Comparison of ENCODE assay signal across 2 cellular contexts in genomic region chr6:11750682-11751081, GRCh38.
TF ChIP-seq lines count a peak whose summit lies in the region.

No MANE protein-coding gene starts in this region.

TF ChIP-seq in liver, 16 proteins besides CTCF, POLR2A, EP300 and RAD21 (continued from another document):
- TF ChIP-seq JUND (IDR thresholded peaks at IDR 0.05) (peak in 1 of 2 donors; percentile 28), HNF4G (IDR thresholded peaks at IDR 0.05) (no peak), YY1 (IDR thresholded peaks at IDR 0.05) (peak; percentile 41), ATF3 (IDR thresholded peaks at IDR 0.05) (no peak), RXRA (IDR thresholded peaks at IDR 0.05) (peak in 1 of 2 donors; percentile 69), NR2F2 (IDR thresholded peaks at IDR 0.05) (no peak), ZBTB33 (IDR thresholded peaks at IDR 0.05) (peak; percentile 32), EGR1 (IDR thresholded peaks at IDR 0.05; ENCODE audit: low read depth in 2 of 2) (no peak), TAF1 (conservative IDR thresholded peaks at IDR 0.05) (no peak), HNF4A (conservative IDR thresholded peaks at IDR 0.05) (peak; percentile 67 to 84), GABPA (IDR thresholded peaks at IDR 0.05 in 1 of 2, conservative IDR thresholded peaks at IDR 0.05 in 1 of 2) (no peak), REST (IDR thresholded peaks at IDR 0.05) (no peak), FOXA2 (IDR thresholded peaks at IDR 0.05) (peak; percentile 35), SP1 (IDR thresholded peaks at IDR 0.05) (peak; percentile 29)

TF ChIP-seq in HepG2, 621 proteins besides CTCF, POLR2A, EP300 and RAD21 (continued from another document):
- no peak for TF ChIP-seq ZNF800 (CRISPR knock-in tag; IDR thresholded peaks at IDR 0.05)
- TF ChIP-seq MXI1 (IDR thresholded peaks at IDR 0.05; ENCODE audit: borderline replicate concordance, low read depth, low read length) = no peak
- no peak for TF ChIP-seq SIN3A (IDR thresholded peaks at IDR 0.05; ENCODE audit: borderline replicate concordance, low read depth, low read length)
- TF ChIP-seq KMT2B (CRISPR knock-in tag; IDR thresholded peaks at IDR 0.05) = no peak
- TF ChIP-seq JUN (CRISPR knock-in tag; IDR thresholded peaks at IDR 0.05) = no peak
- no peak for TF ChIP-seq ZFP62 (CRISPR knock-in tag; IDR thresholded peaks at IDR 0.05)
- no peak for TF ChIP-seq ZFP91 (CRISPR knock-in tag; IDR thresholded peaks at IDR 0.05; ENCODE audit: borderline replicate concordance)
- no peak for TF ChIP-seq TERF1 (CRISPR knock-in tag; IDR thresholded peaks at IDR 0.05)
- no peak for TF ChIP-seq IKZF5 (CRISPR knock-in tag; IDR thresholded peaks at IDR 0.05)
- TF ChIP-seq CSRNP2 (CRISPR knock-in tag; conservative IDR thresholded peaks at IDR 0.05; ENCODE audit: low read depth) = no peak
- no peak for TF ChIP-seq BRF2 (CRISPR knock-in tag; IDR thresholded peaks at IDR 0.05)
- no peak for TF ChIP-seq HNF4A (CRISPR knock-in tag; IDR thresholded peaks at IDR 0.05)
- TF ChIP-seq CBX2 (IDR thresholded peaks at IDR 0.05; ENCODE audit: low read depth, low read length) = no peak
- TF ChIP-seq CBX2 (CRISPR knock-in tag; IDR thresholded peaks at IDR 0.05; ENCODE audit: low read depth) = no peak
- no peak for TF ChIP-seq ZNF7 (CRISPR knock-in tag; IDR thresholded peaks at IDR 0.05)
- no peak for TF ChIP-seq ARNT (IDR thresholded peaks at IDR 0.05)
- TF ChIP-seq TP53 (CRISPR knock-in tag; conservative IDR thresholded peaks at IDR 0.05) = no peak
- no peak for TF ChIP-seq KDM3A (CRISPR knock-in tag; IDR thresholded peaks at IDR 0.05; ENCODE audit: low read depth)
- TF ChIP-seq RNF2 (conservative IDR thresholded peaks at IDR 0.05; ENCODE audit: low read depth) = no peak
